In genomic region chr2:120680136-120680761, GRCh38 we compare ENCODE assay signal across 8 cellular contexts. TPM values are rescaled to one million over a fixed set of nuclear protein-coding genes. Genes with fewer than 3 reads are reported as not detected.
DNase-seq lines count a peak whose midpoint lies in the region; ATAC-seq and TF ChIP-seq lines count a peak whose summit lies in the region.

No MANE protein-coding gene starts in this region.

- no peak overlapping the region for H3K27ac Mint-ChIP-seq in natural killer cell treated with Interleukin-12 subunit alpha and Interleukin-12 subunit beta and Interleukin-15 and Interleukin-18, amount 100 ng/mL, for 72 hours
- no peak overlapping the region for H3K27ac Mint-ChIP-seq in stimulated activated effector memory CD8-positive, alpha-beta T cell treated with anti-CD3 and anti-CD28 coated beads, Interleukin-12 subunit alpha, Interleukin-12 subunit beta, amount 100 ng/mL, for 72 hours

- WGBS in esophagus squamous epithelium, 2 donors: 13 to 39% methylated on average over 8 of the region's 18 CpGs

- H4K20me1 ChIP-seq in OCI-LY3 (ENCODE audit: insufficient read depth, low read length): no peaks in the 10 kb centered on the region

- TF ChIP-seq CTCF in AG04450 (IDR thresholded peaks at IDR 0.05; ENCODE audit: low read depth, low read length) (peak; percentile 74), OCI-LY3 (IDR thresholded peaks at IDR 0.05; ENCODE audit: low read depth, low read length) (peak; percentile 59), esophagus squamous epithelium (IDR thresholded peaks at IDR 0.05) (peak; percentile 27 to 82 (median 69))

- no peak overlapping the region for H3K4me3 Mint-ChIP-seq in natural killer cell treated with Interleukin-12 subunit alpha and Interleukin-12 subunit beta and Interleukin-15 and Interleukin-18, amount 100 ng/mL, for 72 hours
- H3K4me3 Mint-ChIP-seq in stimulated activated effector memory CD8-positive, alpha-beta T cell treated with anti-CD3 and anti-CD28 coated beads, Interleukin-12 subunit alpha, Interleukin-12 subunit beta, amount 100 ng/mL, for 72 hours: no peak overlapping the region

- H3K4me1 Mint-ChIP-seq in natural killer cell treated with Interleukin-12 subunit alpha and Interleukin-12 subunit beta and Interleukin-15 and Interleukin-18, amount 100 ng/mL, for 72 hours (ENCODE audit: low read depth in 2 of 2): no peaks in the 10 kb centered on the region
- no peaks in the 10 kb centered on the region for H3K4me1 Mint-ChIP-seq in stimulated activated effector memory CD8-positive, alpha-beta T cell treated with anti-CD3 and anti-CD28 coated beads, Interleukin-12 subunit alpha, Interleukin-12 subunit beta, amount 100 ng/mL, for 72 hours

- POLR2A ChIA-PET in AG04450 (lab: Yijun Ruan, JAX): no interaction called here

- no peaks in the 10 kb centered on the region for H3K9me3 Mint-ChIP-seq in natural killer cell treated with Interleukin-12 subunit alpha and Interleukin-12 subunit beta and Interleukin-15 and Interleukin-18, amount 100 ng/mL, for 72 hours
- H3K9me3 Mint-ChIP-seq in stimulated activated effector memory CD8-positive, alpha-beta T cell treated with anti-CD3 and anti-CD28 coated beads, Interleukin-12 subunit alpha, Interleukin-12 subunit beta, amount 100 ng/mL, for 72 hours: no peaks in the 10 kb centered on the region

- ATAC-seq in GM18868 (IDR thresholded peaks at IDR 0.05; ENCODE audit: unreplicated experiment): peak; percentile 90
- ATAC-seq in natural killer cell treated with Interleukin-12 subunit alpha and Interleukin-12 subunit beta and Interleukin-15 and Interleukin-18, amount 100 ng/mL, for 72 hours: peak; percentile 65 to 67
- peak; percentile 66 for ATAC-seq in stimulated activated effector memory CD8-positive, alpha-beta T cell treated with anti-CD3 and anti-CD28 coated beads, Interleukin-12 subunit alpha, Interleukin-12 subunit beta, amount 100 ng/mL, for 72 hours

- H3K27ac ChIP-seq in AG04450 (ENCODE audit: low read depth, low read length) (no peak overlapping the region), OCI-LY3 (ENCODE audit: low read length) (no peak overlapping the region), esophagus squamous epithelium (no peak overlapping the region)

- H3K27me3 Mint-ChIP-seq in natural killer cell treated with Interleukin-12 subunit alpha and Interleukin-12 subunit beta and Interleukin-15 and Interleukin-18, amount 100 ng/mL, for 72 hours: peaks cover 17 to 28% of the 10 kb centered on the region in 2 donors

- H3K36me3 ChIP-seq in OCI-LY3 (replicated peaks; ENCODE audit: low read depth, low read length) (no peaks in the 10 kb centered on the region), esophagus squamous epithelium (no peaks in the 10 kb centered on the region)

- intact Hi-C loops in esophagus squamous epithelium (cut with DNase I): loop anchor here (5.0 kb wide), 1 partner anchor 553 kb away; no protein-coding TSS in a partner anchor

- H3K4me1 ChIP-seq in OCI-LY3 (ENCODE audit: low read length) (no peaks in the 10 kb centered on the region), esophagus squamous epithelium (peaks cover 0 to 10% (median 0%) of the 10 kb centered on the region in 3 donors)

- no peaks in the 10 kb centered on the region for H3K36me3 Mint-ChIP-seq in natural killer cell treated with Interleukin-12 subunit alpha and Interleukin-12 subunit beta and Interleukin-15 and Interleukin-18, amount 100 ng/mL, for 72 hours
- H3K36me3 Mint-ChIP-seq in stimulated activated effector memory CD8-positive, alpha-beta T cell treated with anti-CD3 and anti-CD28 coated beads, Interleukin-12 subunit alpha, Interleukin-12 subunit beta, amount 100 ng/mL, for 72 hours: peaks cover 6% of the 10 kb centered on the region

- CTCF ChIA-PET in AG04450 (lab: Charles Lee): interaction anchor here (0.6 to 5.3 kb wide), 56 partner anchors 8 to 1324 kb away, joined by 3 to 62 read pairs (median 4); partner anchors contain the start of gene TMEM185B

- H3K27me3 ChIP-seq in AG04450 (ENCODE audit: control insufficient read depth, insufficient read depth, low read length) (peaks cover 29% of the 10 kb centered on the region), OCI-LY3 (ENCODE audit: low read depth, low read length) (peaks cover 19% of the 10 kb centered on the region; the same call in 1 of the 2 replicates), esophagus squamous epithelium (peaks cover 0 to 70% (median 0%) of the 10 kb centered on the region in 4 donors)

- no peak overlapping the region; the same call in 1 of the 2 replicates for H3K9ac ChIP-seq in OCI-LY3 (ENCODE audit: low read length)

- H3K9me3 ChIP-seq in AG04450 (ENCODE audit: control insufficient read depth, insufficient read depth, low read length) (no peaks in the 10 kb centered on the region; the same call in 1 of the 2 replicates), OCI-LY3 (ENCODE audit: insufficient read depth, low read length) (no peaks in the 10 kb centered on the region), esophagus squamous epithelium (no peaks in the 10 kb centered on the region)

- peak overlapping the region; percentile 75 for H2AFZ ChIP-seq in OCI-LY3 (ENCODE audit: low read depth, low read length)

- no peaks in the 10 kb centered on the region for H3K79me2 ChIP-seq in OCI-LY3 (ENCODE audit: low read length)

- peak; percentile 70 for DNase-seq in AG04450 (ENCODE audit: low read depth, low spot score)
- DNase-seq in HuH-7 (ENCODE audit: low spot score): peak; percentile 87
- peak; percentile 58 for DNase-seq in activated T-cell treated with anti-CD3 and anti-CD28 coated beads for 24 hours (ENCODE audit: low read depth)
- peak; percentile 16 for DNase-seq in esophagus squamous epithelium (lab: John Stamatoyannopoulos, UW)
- no peak for DNase-seq in natural killer cell treated with Interleukin-12 subunit alpha and Interleukin-12 subunit beta and Interleukin-15 and Interleukin-18, amount 100 ng/mL, for 72 hours (ENCODE audit: low spot score)
- peak; percentile 43 to 77 for DNase-seq in stimulated activated effector memory CD8-positive, alpha-beta T cell treated with anti-CD3 and anti-CD28 coated beads, Interleukin-12 subunit alpha, Interleukin-12 subunit beta, amount 100 ng/mL, for 72 hours (ENCODE audit: low spot score in 2 of 2)

- no peak overlapping the region for H3K4me3 ChIP-seq in AG04450 (ENCODE audit: low read depth, low read length)
- H3K4me3 ChIP-seq in OCI-LY3 (ENCODE audit: low read length): peak overlapping the region; percentile 58
- no peak overlapping the region for H3K4me3 ChIP-seq in esophagus squamous epithelium

- H3K4me2 ChIP-seq in OCI-LY3 (ENCODE audit: low read length): peak overlapping the region; percentile 60

- TF ChIP-seq POLR2A in esophagus squamous epithelium (IDR thresholded peaks at IDR 0.05): no peak

RNA-seq across cellular contexts. Expression of gene GLI2, which starts 55.4 kb away (rescaled TPM):
- polyA plus RNA-seq in AG04450 (2011; rRNA removed): 5.2 and 8.4 TPM in 2 replicates
- 7.8 and 11.5 TPM in 2 replicates for polyA minus RNA-seq in AG04450 (2011; rRNA and poly(A)+ RNA removed)
- total RNA-seq in esophagus squamous epithelium: 1 to 10 TPM; 1.1 to 2.7 (median 1.9) TPM
- total RNA-seq in natural killer cell treated with Interleukin-12 subunit alpha and Interleukin-12 subunit beta and Interleukin-15 and Interleukin-18, amount 100 ng/mL, for 72 hours: under 1 TPM in 1 of 2 donors, not detected in 1; 0.38 TPM
